Comparison of ENCODE assay signal across 31 cellular contexts in genomic region chr18:45266023-45266422, GRCh38.
"Had no signal": no experiment of that assay in that cellular context is flagged by ENCODE, and none has a peak within 500 bp of the region (broad histone marks: within the 10 kb centered on the region; RNA-seq: fewer than 3 reads in every experiment).

No MANE protein-coding gene starts in this region.

- H3K27ac ChIP-seq: adrenal gland, body of pancreas, epithelial cell of prostate, esophagus squamous epithelium, gastroesophageal sphincter, heart right ventricle, VCaP had no signal

- H3K27me3 ChIP-seq: adrenal gland, body of pancreas, esophagus squamous epithelium, gastroesophageal sphincter, heart right ventricle had no signal

- ATAC-seq: activated CD4-positive, CD25-positive, alpha-beta regulatory T cell treated with anti-CD3 and anti-CD28 coated beads, Interleukin-2, amount 50 U/mL, for 24 hours; activated CD8-positive, alpha-beta T cell treated with anti-CD3 and anti-CD28 coated beads for 36 hours; activated naive CD8-positive, alpha-beta T cell treated with anti-CD3 and anti-CD28 coated beads, Interleukin-2, amount 50 U/mL, for 24 hours; activated T-cell treated with anti-CD3 and anti-CD28 coated beads, Interleukin-2, amount 50 U/mL, for 4 hours; activated T-helper 17 cell treated with anti-CD3 and anti-CD28 coated beads, Interleukin-2, amount 50 U/mL, for 72 hours; body of pancreas; heart right ventricle had no signal

- H3K36me3 ChIP-seq: adrenal gland, esophagus squamous epithelium, gastroesophageal sphincter, heart right ventricle had no signal

- FAIRE-seq: colon, endometrium, endothelial cell of umbilical vein, TTC549 had no signal

- DNase-seq: activated B cell treated with CpG ODN at 0.5 μM for 24 hours; activated CD4-positive, alpha-beta T cell treated with anti-CD3 and anti-CD28 coated beads for 48 hours; activated CD4-positive, alpha-beta T cell treated with anti-CD3 and anti-CD28 coated beads, Interleukin-2, amount 50 U/mL, for 1 hour; activated CD4-positive, alpha-beta T cell treated with anti-CD3 and anti-CD28 coated beads, Interleukin-2, amount 50 U/mL, for 48 hours; activated CD8-positive, alpha-beta memory T cell treated with anti-CD3 and anti-CD28 coated beads for 24 hours; activated CD8-positive, alpha-beta T cell treated with anti-CD3 and anti-CD28 coated beads for 36 hours; activated effector memory CD4-positive, alpha-beta T cell treated with Interleukin-2 at 50 U/mL for 16 hours; activated gamma-delta T cell treated with Interleukin-2 at 50 U/mL for 16 hours; activated naive CD4-positive, alpha-beta T cell treated with anti-CD3 and anti-CD28 coated beads for 36 hours; activated naive CD8-positive, alpha-beta T cell treated with anti-CD3 and anti-CD28 coated beads for 36 hours; activated naive CD8-positive, alpha-beta T cell treated with anti-CD3 and anti-CD28 coated beads, Interleukin-2, amount 50 U/mL, for 24 hours; activated T-cell treated with anti-CD3 and anti-CD28 coated beads, Interleukin-2, amount 50 U/mL, for 4 hours; adrenal gland; amygdala; aorta; body of pancreas; caudate nucleus; effector CD8-positive, alpha-beta T cell; esophagus squamous epithelium; foreskin melanocyte; heart right ventricle; T-helper 2 cell had no signal

- H3K9me3 ChIP-seq: adrenal gland, body of pancreas, esophagus squamous epithelium had no signal

- H3K4me3 ChIP-seq: adrenal gland, body of pancreas, esophagus squamous epithelium, gastroesophageal sphincter, heart right ventricle had no signal

- H3K4me1 ChIP-seq: adrenal gland, body of pancreas, esophagus squamous epithelium, heart right ventricle had no signal
